Comparison of ENCODE assay signal across 24 cellular contexts in the genomic region with DNA sequence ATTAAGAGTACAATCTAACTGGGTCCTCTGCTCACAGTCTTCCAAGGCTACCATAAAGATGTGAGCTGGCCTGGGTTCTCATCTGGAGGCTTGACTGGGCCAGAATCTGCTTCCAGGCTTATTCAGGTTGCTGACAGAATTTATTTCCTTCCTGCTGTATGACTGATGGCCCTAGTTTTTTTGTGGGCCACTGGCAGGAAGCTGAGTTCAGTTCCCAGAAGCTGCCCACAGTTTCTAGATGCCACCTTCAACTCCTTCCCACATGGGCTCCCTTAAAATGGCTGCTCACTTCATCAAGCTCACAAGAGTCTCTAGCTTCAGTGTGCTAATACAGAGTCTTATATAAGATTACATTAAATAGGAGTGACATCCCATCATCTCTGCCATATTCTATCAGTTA.
DNase-seq lines count a peak whose midpoint lies in the region; ATAC-seq, FAIRE-seq and TF ChIP-seq lines count a peak whose summit lies in the region.
"Had no signal": no experiment of that assay in that cellular context is flagged by ENCODE, and none has a peak within 500 bp of the region (broad histone marks: within the 10 kb centered on the region; RNA-seq: fewer than 3 reads in every experiment).

No MANE protein-coding gene starts in this region.

- H3K4me2 ChIP-seq in DND-41 (ENCODE audit: insufficient read depth, low read length), result no peak overlapping the region

- POLR2A ChIA-PET in activated CD4-positive, alpha-beta T cell treated with anti-CD3 and anti-CD28 coated beads for 36 hours (lab: Charles Lee), result no interaction called here
- POLR2A ChIA-PET in activated CD4-positive, alpha-beta T cell treated with anti-CD3 and anti-CD28 coated beads, Interleukin-2, amount 10 ng/mL, durations not matched to agents 7 days and 5 days (lab: Charles Lee), result no interaction called here

- TF ChIP-seq CTCF in DND-41 (IDR thresholded peaks at IDR 0.05; ENCODE audit: borderline replicate concordance, extremely low read depth, low read length, poor library complexity, severe bottlenecking), result no peak

- peaks cover 4% of the 10 kb centered on the region for H3K4me1 Mint-ChIP-seq in activated CD4-positive, alpha-beta T cell treated with anti-CD3 and anti-CD28 coated beads for 36 hours
- H3K4me1 Mint-ChIP-seq in activated CD4-positive, alpha-beta T cell treated with anti-CD3 and anti-CD28 coated beads, Interleukin-2, amount 10 ng/mL, durations not matched to agents 7 days and 5 days, result peaks cover 6% of the 10 kb centered on the region
- H3K4me1 Mint-ChIP-seq in activated naive CD8-positive, alpha-beta T cell treated with anti-CD3 and anti-CD28 coated beads for 36 hours, result peaks cover 7% of the 10 kb centered on the region
- H3K4me1 Mint-ChIP-seq in activated naive CD8-positive, alpha-beta T cell treated with anti-CD3 and anti-CD28 coated beads, Interleukin-2, amount 50 U/mL, for 24 hours, result peaks cover 5% of the 10 kb centered on the region
- H3K4me1 Mint-ChIP-seq in activated T-helper 17 cell treated with anti-CD3 and anti-CD28 coated beads, Interleukin-2, amount 50 U/mL, for 72 hours, result no peaks in the 10 kb centered on the region
- H3K4me1 Mint-ChIP-seq: CD14-positive monocyte; CD8-positive, alpha-beta memory T cell had no signal

- no peak for FAIRE-seq in small intestine (lab: Jason Lieb, UNC)
- FAIRE-seq: GM12892 had no signal

- H3K4me1 ChIP-seq in DND-41 (ENCODE audit: insufficient read depth, low read length), result no peaks in the 10 kb centered on the region
- H3K4me1 ChIP-seq in small intestine (ENCODE audit: control insufficient read depth in 2 of 2, insufficient read depth in 1 of 2, low read depth in 1 of 2, low read length in 1 of 2), result no peaks in the 10 kb centered on the region
- H3K4me1 ChIP-seq: BE2C had no signal

- no peak overlapping the region for H3K4me3 ChIP-seq in DND-41 (ENCODE audit: low read depth in 1 of 2, low read length in 2 of 2)
- H3K4me3 ChIP-seq in small intestine (ENCODE audit: low read depth in 1 of 2, low read length in 2 of 2), result no peak overlapping the region
- H3K4me3 ChIP-seq: GM23248 had no signal

- intact Hi-C loops in activated CD4-positive, alpha-beta T cell treated with anti-CD3 and anti-CD28 coated beads for 36 hours (cut with DNase I, micrococcal nuclease), result no loop called here

- H3K36me3 ChIP-seq in DND-41 (ENCODE audit: insufficient read depth, low read length) (no peaks in the 10 kb centered on the region), small intestine (ENCODE audit: control insufficient read depth in 2 of 2, insufficient read depth in 2 of 2, low read length in 2 of 2) (no peaks in the 10 kb centered on the region)
- H3K36me3 ChIP-seq: BE2C had no signal

- H2AFZ ChIP-seq in DND-41 (ENCODE audit: low read depth, low read length), result no peak overlapping the region
- H2AFZ ChIP-seq: GM23248 had no signal

- no peaks in the 10 kb centered on the region for H3K9me3 ChIP-seq in DND-41 (ENCODE audit: insufficient read depth, low read length, severe bottlenecking)
- H3K9me3 ChIP-seq in small intestine (ENCODE audit: control insufficient read depth, low read depth), result no peaks in the 10 kb centered on the region
- H3K9me3 ChIP-seq: BE2C had no signal

- H3K27me3 Mint-ChIP-seq in activated CD4-positive, alpha-beta T cell treated with anti-CD3 and anti-CD28 coated beads for 36 hours, result peaks cover 3% of the 10 kb centered on the region
- no peaks in the 10 kb centered on the region for H3K27me3 Mint-ChIP-seq in activated CD4-positive, alpha-beta T cell treated with anti-CD3 and anti-CD28 coated beads, Interleukin-2, amount 10 ng/mL, durations not matched to agents 7 days and 5 days
- H3K27me3 Mint-ChIP-seq in activated naive CD8-positive, alpha-beta T cell treated with anti-CD3 and anti-CD28 coated beads for 36 hours, result no peaks in the 10 kb centered on the region
- peaks cover 4% of the 10 kb centered on the region for H3K27me3 Mint-ChIP-seq in activated naive CD8-positive, alpha-beta T cell treated with anti-CD3 and anti-CD28 coated beads, Interleukin-2, amount 50 U/mL, for 24 hours
- H3K27me3 Mint-ChIP-seq in activated T-helper 17 cell treated with anti-CD3 and anti-CD28 coated beads, Interleukin-2, amount 50 U/mL, for 72 hours, result peaks cover 1% of the 10 kb centered on the region

- no peak overlapping the region for H3K27ac ChIP-seq in DND-41 (ENCODE audit: low read length)
- no peak overlapping the region for H3K27ac ChIP-seq in small intestine (ENCODE audit: low read depth in 1 of 2, low read length in 1 of 2)
- H3K27ac ChIP-seq: 22Rv1, GM23248 had no signal

- no peaks in the 10 kb centered on the region for H3K36me3 Mint-ChIP-seq in activated CD4-positive, alpha-beta T cell treated with anti-CD3 and anti-CD28 coated beads for 36 hours (ENCODE audit: low read depth)
- H3K36me3 Mint-ChIP-seq in activated CD4-positive, alpha-beta T cell treated with anti-CD3 and anti-CD28 coated beads, Interleukin-2, amount 10 ng/mL, durations not matched to agents 7 days and 5 days (ENCODE audit: low read depth), result no peaks in the 10 kb centered on the region
- H3K36me3 Mint-ChIP-seq in activated naive CD8-positive, alpha-beta T cell treated with anti-CD3 and anti-CD28 coated beads for 36 hours, result no peaks in the 10 kb centered on the region
- H3K36me3 Mint-ChIP-seq in activated naive CD8-positive, alpha-beta T cell treated with anti-CD3 and anti-CD28 coated beads, Interleukin-2, amount 50 U/mL, for 24 hours (ENCODE audit: low read depth), result no peaks in the 10 kb centered on the region
- H3K36me3 Mint-ChIP-seq in activated T-helper 17 cell treated with anti-CD3 and anti-CD28 coated beads, Interleukin-2, amount 50 U/mL, for 72 hours (ENCODE audit: low read depth), result no peaks in the 10 kb centered on the region
- H3K36me3 Mint-ChIP-seq: CD14-positive monocyte; CD8-positive, alpha-beta memory T cell had no signal

- H3K79me2 ChIP-seq in DND-41 (ENCODE audit: insufficient read depth, low read length), result no peaks in the 10 kb centered on the region

- H3K9me3 Mint-ChIP-seq in activated CD4-positive, alpha-beta T cell treated with anti-CD3 and anti-CD28 coated beads for 36 hours (ENCODE audit: low read depth), result no peaks in the 10 kb centered on the region
- no peaks in the 10 kb centered on the region for H3K9me3 Mint-ChIP-seq in activated CD4-positive, alpha-beta T cell treated with anti-CD3 and anti-CD28 coated beads, Interleukin-2, amount 10 ng/mL, durations not matched to agents 7 days and 5 days
- no peaks in the 10 kb centered on the region for H3K9me3 Mint-ChIP-seq in activated naive CD8-positive, alpha-beta T cell treated with anti-CD3 and anti-CD28 coated beads for 36 hours
- H3K9me3 Mint-ChIP-seq in activated naive CD8-positive, alpha-beta T cell treated with anti-CD3 and anti-CD28 coated beads, Interleukin-2, amount 50 U/mL, for 24 hours, result no peaks in the 10 kb centered on the region
- no peaks in the 10 kb centered on the region for H3K9me3 Mint-ChIP-seq in activated T-helper 17 cell treated with anti-CD3 and anti-CD28 coated beads, Interleukin-2, amount 50 U/mL, for 72 hours
- H3K9me3 Mint-ChIP-seq: CD8-positive, alpha-beta memory T cell had no signal

- peak; percentile 17 for DNase-seq in activated CD4-positive, alpha-beta T cell treated with anti-CD3 and anti-CD28 coated beads for 36 hours
- no peak for DNase-seq in activated CD4-positive, alpha-beta T cell treated with anti-CD3 and anti-CD28 coated beads, Interleukin-2, amount 10 ng/mL, durations not matched to agents 7 days and 5 days
- DNase-seq in activated naive CD8-positive, alpha-beta T cell treated with anti-CD3 and anti-CD28 coated beads for 36 hours, result peak; percentile 8
- DNase-seq in activated naive CD8-positive, alpha-beta T cell treated with anti-CD3 and anti-CD28 coated beads, Interleukin-2, amount 50 U/mL, for 24 hours, result no peak
- DNase-seq in DND-41 (peak; percentile 8), small intestine (no peak)
- DNase-seq: BE2C; CD8-positive, alpha-beta memory T cell; DMS79 treated with DMSO at 0.1 percent for 48 hours; GM23248; H7; NCI-H1048; NCI-H1417; NCI-H1694; NCI-H2029 treated with DMSO at 0.1 percent for 48 hours; NCI-H446 treated with DMSO at 0.1 percent for 48 hours; NCI-H526; NCI-H82; NK-92 treated with Interleukin-12 subunit alpha and Interleukin-12 subunit beta, amount 100 ng/mL, for 24 hours; PC-3 had no signal

- H3K27ac Mint-ChIP-seq in activated CD4-positive, alpha-beta T cell treated with anti-CD3 and anti-CD28 coated beads for 36 hours, result no peak overlapping the region
- no peak overlapping the region for H3K27ac Mint-ChIP-seq in activated CD4-positive, alpha-beta T cell treated with anti-CD3 and anti-CD28 coated beads, Interleukin-2, amount 10 ng/mL, durations not matched to agents 7 days and 5 days
- no peak overlapping the region for H3K27ac Mint-ChIP-seq in activated naive CD8-positive, alpha-beta T cell treated with anti-CD3 and anti-CD28 coated beads for 36 hours
- H3K27ac Mint-ChIP-seq in activated naive CD8-positive, alpha-beta T cell treated with anti-CD3 and anti-CD28 coated beads, Interleukin-2, amount 50 U/mL, for 24 hours, result no peak overlapping the region
- no peak overlapping the region for H3K27ac Mint-ChIP-seq in activated T-helper 17 cell treated with anti-CD3 and anti-CD28 coated beads, Interleukin-2, amount 50 U/mL, for 72 hours
- H3K27ac Mint-ChIP-seq: CD14-positive monocyte; CD8-positive, alpha-beta memory T cell had no signal

- no peak overlapping the region for H3K4me3 Mint-ChIP-seq in activated CD4-positive, alpha-beta T cell treated with anti-CD3 and anti-CD28 coated beads for 36 hours
- no peak overlapping the region for H3K4me3 Mint-ChIP-seq in activated CD4-positive, alpha-beta T cell treated with anti-CD3 and anti-CD28 coated beads, Interleukin-2, amount 10 ng/mL, durations not matched to agents 7 days and 5 days
- no peak overlapping the region for H3K4me3 Mint-ChIP-seq in activated naive CD8-positive, alpha-beta T cell treated with anti-CD3 and anti-CD28 coated beads for 36 hours
- H3K4me3 Mint-ChIP-seq in activated naive CD8-positive, alpha-beta T cell treated with anti-CD3 and anti-CD28 coated beads, Interleukin-2, amount 50 U/mL, for 24 hours, result no peak overlapping the region
- H3K4me3 Mint-ChIP-seq in activated T-helper 17 cell treated with anti-CD3 and anti-CD28 coated beads, Interleukin-2, amount 50 U/mL, for 72 hours, result peak overlapping the region; percentile 24
- H3K4me3 Mint-ChIP-seq: CD14-positive monocyte; CD8-positive, alpha-beta memory T cell had no signal

- H3K9ac ChIP-seq in DND-41 (ENCODE audit: low read depth, low read length), result no peak overlapping the region
- H3K9ac ChIP-seq: GM23248 had no signal

- ATAC-seq in activated CD4-positive, alpha-beta T cell treated with anti-CD3 and anti-CD28 coated beads for 36 hours, result peak; percentile 26
- ATAC-seq in activated naive CD8-positive, alpha-beta T cell treated with anti-CD3 and anti-CD28 coated beads, Interleukin-2, amount 50 U/mL, for 24 hours, result no peak
- peak; percentile 45; the same call in 2 of the 3 replicates for ATAC-seq in DND-41 (ENCODE audit: insufficient read depth, low read depth)
- peak; percentile 71 for ATAC-seq in activated T-helper 17 cell treated with anti-CD3 and anti-CD28 coated beads, Interleukin-2, amount 50 U/mL, for 72 hours (replicated peaks)
- ATAC-seq: PC-3 had no signal

- no peaks in the 10 kb centered on the region for H4K20me1 ChIP-seq in DND-41 (ENCODE audit: insufficient read depth, low read length)

- H3K27me3 ChIP-seq in DND-41 (ENCODE audit: insufficient read depth, low read length, poor library complexity) (peaks cover 4% of the 10 kb centered on the region), small intestine (ENCODE audit: control insufficient read depth in 2 of 2, insufficient read depth in 2 of 2, low read length in 2 of 2) (no peaks in the 10 kb centered on the region)
- H3K27me3 ChIP-seq: BE2C had no signal

- CTCF ChIA-PET in activated CD4-positive, alpha-beta T cell treated with anti-CD3 and anti-CD28 coated beads for 36 hours (lab: Charles Lee), result interaction anchor here (1.0 to 1.1 kb wide), 2 partner anchors 18 to 45 kb away, joined by 3 read pairs; no protein-coding TSS in a partner anchor
- CTCF ChIA-PET in activated CD4-positive, alpha-beta T cell treated with anti-CD3 and anti-CD28 coated beads, Interleukin-2, amount 10 ng/mL, durations not matched to agents 7 days and 5 days (lab: Charles Lee), result interaction anchor here (2.2 kb wide), 1 partner anchor 14 kb away, joined by 6 read pairs; no protein-coding TSS in a partner anchor

Comparison
In these comparisons a context has a peak if more than half of its experiments do, and no peak if none do; other contexts are left out.
1. DNase-seq: peak in activated CD4-positive, alpha-beta T cell treated with anti-CD3 and anti-CD28 coated beads for 36 hours (single experiment), activated naive CD8-positive, alpha-beta T cell treated with anti-CD3 and anti-CD28 coated beads for 36 hours (single experiment) and DND-41 (single experiment); none in activated CD4-positive, alpha-beta T cell treated with anti-CD3 and anti-CD28 coated beads, Interleukin-2, amount 10 ng/mL, durations not matched to agents 7 days and 5 days (single experiment), activated naive CD8-positive, alpha-beta T cell treated with anti-CD3 and anti-CD28 coated beads, Interleukin-2, amount 50 U/mL, for 24 hours (single experiment) and small intestine (single experiment).